8 cellular contexts compared by ENCODE assay signal in the genomic region with DNA sequence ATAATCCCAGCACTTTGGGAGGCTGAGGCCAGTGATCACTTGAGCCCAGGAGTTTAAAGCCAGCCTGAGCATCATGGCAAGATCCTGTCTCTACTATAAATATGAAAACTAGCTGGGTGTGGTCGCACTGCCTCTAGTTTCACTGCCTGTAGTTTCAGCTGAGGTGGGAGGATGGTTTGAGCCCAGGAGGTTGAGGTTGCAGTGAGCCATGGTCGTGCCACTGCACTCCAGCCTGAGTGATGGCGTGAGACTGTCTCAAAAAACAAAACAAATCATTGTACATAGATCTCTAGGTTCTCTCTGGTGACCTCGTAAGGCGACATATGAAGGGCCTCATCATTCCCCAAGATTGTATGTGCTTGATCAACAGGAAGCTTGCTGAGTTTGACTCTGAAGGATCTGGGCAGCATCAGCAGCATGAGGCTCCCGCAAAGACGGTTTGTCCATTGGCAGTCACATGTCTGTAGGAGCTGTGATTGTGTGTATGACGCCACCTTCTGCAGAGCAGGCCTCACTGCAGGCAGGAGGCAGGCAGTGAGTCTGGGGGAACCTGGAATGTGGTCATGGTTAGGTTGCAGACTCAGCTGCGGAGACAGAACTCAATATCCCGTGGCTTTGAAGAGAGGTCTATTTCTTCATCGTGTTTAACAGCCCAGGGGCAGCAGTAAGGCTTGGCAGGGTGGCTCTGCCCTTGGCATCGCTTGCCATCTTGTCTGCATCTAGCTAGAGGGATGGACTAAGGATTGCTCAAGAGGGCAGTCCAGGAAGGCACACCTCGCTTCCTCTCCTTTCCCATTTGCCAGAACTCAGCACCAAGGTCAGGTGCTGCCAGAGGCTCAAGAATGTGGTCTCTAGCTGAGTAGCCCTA. TPM values are rescaled to one million over a fixed set of nuclear protein-coding genes. Genes with fewer than 3 reads are reported as not detected.
A peak's percentile ranks its signal among the peaks of the same experiment; 100 is the strongest.
DNase-seq lines count a peak whose midpoint lies in the region; ATAC-seq lines count a peak whose summit lies in the region.

No MANE protein-coding gene starts in this region.

- no peak overlapping the region for H3K4me3 ChIP-seq in HUES48 (ENCODE audit: low read depth, low read length)

- no peak for ATAC-seq in T-helper 17 cell
- no peak for ATAC-seq in HG02970 (IDR thresholded peaks at IDR 0.05; ENCODE audit: low FRiP score, unreplicated experiment)

- no peak overlapping the region for H3K9ac ChIP-seq in HUES48 (ENCODE audit: low read depth, low read length)

- peak; percentile 69 for DNase-seq in DMS 273 (lab: John Stamatoyannopoulos, UW; ENCODE audit: unreplicated experiment)
- no peak for DNase-seq in DMS 273 treated with DMSO at 0.1 percent for 48 hours (lab: John Stamatoyannopoulos, UW)
- no peak for DNase-seq in T-helper 17 cell
- DNase-seq in fibroblast of the conjunctiva (ENCODE audit: low read depth), result peak; percentile 54
- DNase-seq in pulmonary artery endothelial cell (ENCODE audit: low read depth, low spot score), result peak; percentile 24
- no peak for DNase-seq in activated gamma-delta T cell treated with Interleukin-2 at 50 U/mL for 16 hours

- H3K4me1 Mint-ChIP-seq in T-helper 17 cell, result peaks cover 4% of the 10 kb centered on the region

- no peaks in the 10 kb centered on the region for H3K27me3 ChIP-seq in HUES48 (ENCODE audit: control insufficient read depth, insufficient read depth, low read length)

- no peaks in the 10 kb centered on the region for H3K4me1 ChIP-seq in HUES48 (ENCODE audit: control insufficient read depth, insufficient read depth, low read length)

- peak overlapping the region; percentile 39 for H3K27ac ChIP-seq in HUES48 (ENCODE audit: low read depth, low read length)

- peaks cover 2% of the 10 kb centered on the region for H3K36me3 Mint-ChIP-seq in T-helper 17 cell (ENCODE audit: low read depth)

- H3K27me3 Mint-ChIP-seq in T-helper 17 cell, result peaks cover 3% of the 10 kb centered on the region

- H3K27ac Mint-ChIP-seq in T-helper 17 cell, result peak overlapping the region; percentile 19

- H3K9me3 ChIP-seq in HUES48 (ENCODE audit: control insufficient read depth, insufficient read depth, low read length), result no peaks in the 10 kb centered on the region
- no peaks in the 10 kb centered on the region for H3K9me3 ChIP-seq in T-helper 17 cell (ENCODE audit: control insufficient read depth, low read length, poor library complexity, severe bottlenecking)

- peaks cover 52% of the 10 kb centered on the region for H3K36me3 ChIP-seq in HUES48 (ENCODE audit: control insufficient read depth, insufficient read depth, low read length)

- H3K4me3 Mint-ChIP-seq in T-helper 17 cell, result no peak overlapping the region

RNA-seq across cellular contexts. Expression of gene ATP5PO, which starts 13.9 kb away (rescaled TPM):
- total RNA-seq in T-helper 17 cell (100 to 1,000 TPM; 113 to 116 TPM), pulmonary artery endothelial cell (177 and 205 TPM in 2 replicates)

Comparison
In these comparisons a context has a peak if more than half of its experiments do, and no peak if none do; other contexts are left out.
1. DNase-seq: peak in DMS 273 (single experiment), fibroblast of the conjunctiva (single experiment) and pulmonary artery endothelial cell (single experiment); none in DMS 273 treated with DMSO at 0.1 percent for 48 hours (single experiment), T-helper 17 cell (0 of 3) and activated gamma-delta T cell treated with Interleukin-2 at 50 U/mL for 16 hours (single experiment).